22 cellular contexts compared by ENCODE assay signal in the genomic region with DNA sequence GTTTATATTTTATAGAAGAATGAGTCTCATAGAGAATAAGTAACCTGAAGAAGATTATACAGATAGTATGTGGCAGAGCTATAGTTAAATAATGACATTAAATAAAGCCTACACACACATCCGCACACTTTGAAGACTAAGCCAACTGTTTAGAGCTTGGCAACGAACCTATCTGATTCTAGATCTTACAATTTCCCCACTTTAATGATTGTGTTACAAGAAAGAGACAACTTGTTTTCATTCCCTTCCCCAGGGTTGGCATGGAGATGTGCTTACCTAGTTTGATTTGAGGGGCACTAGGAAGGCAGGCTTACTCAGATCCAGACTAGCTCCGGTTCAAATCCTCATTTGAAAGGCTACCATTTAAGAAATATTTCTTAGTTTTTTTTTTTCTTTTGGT.
DNase-seq lines count a peak whose midpoint lies in the region; ATAC-seq and TF ChIP-seq lines count a peak whose summit lies in the region.
"Had no signal": no experiment of that assay in that cellular context is flagged by ENCODE, and none has a peak within 500 bp of the region (broad histone marks: within the 10 kb centered on the region; RNA-seq: fewer than 3 reads in every experiment).

No MANE protein-coding gene starts in this region.

- peaks cover 0 to 3% (median 0%) of the 10 kb centered on the region in 4 donors for H3K4me1 Mint-ChIP-seq in naive thymus-derived CD8-positive, alpha-beta T cell

- peaks cover 0 to 5% (median 0%) of the 10 kb centered on the region in 9 donors for H3K9me3 Mint-ChIP-seq in naive thymus-derived CD8-positive, alpha-beta T cell

- H3K9me3 ChIP-seq in left ventricle myocardium inferior (replicated peaks), result no peaks in the 10 kb centered on the region
- H3K9me3 ChIP-seq: Peyer's patch had no signal

- intact Hi-C loops in left ventricle myocardium inferior (cut with micrococcal nuclease) (no loop called here), cardiac septum (cut with DNase I) (loop anchor here (10.0 kb wide), 1 partner anchor 274 kb away; no protein-coding TSS in a partner anchor)

- no peak overlapping the region for H3K27ac Mint-ChIP-seq in naive thymus-derived CD8-positive, alpha-beta T cell

- H3K27me3 Mint-ChIP-seq in naive thymus-derived CD8-positive, alpha-beta T cell, result no peaks in the 10 kb centered on the region

- H3K27ac ChIP-seq in left ventricle myocardium inferior (replicated peaks) (peak overlapping the region; percentile 71), VCaP (peak overlapping the region; percentile 8; the same call in 1 of the 2 replicates)
- H3K27ac ChIP-seq: GM23248, Peyer's patch had no signal

- no peak for DNase-seq in left ventricle myocardium inferior
- DNase-seq in cardiac septum (ENCODE audit: low spot score), result no peak
- peak; percentile 32 to 80 for DNase-seq in lung microvascular endothelial cell (ENCODE audit: low read depth in 2 of 2)
- no peak for DNase-seq in kidney glomerular epithelial cell (lab: John Stamatoyannopoulos, UW)
- no peak for DNase-seq in mesenteric fat pad (ENCODE audit: low spot score)
- DNase-seq in middle frontal gyrus (ENCODE audit: extremely low spot score, low spot score), result no peak
- DNase-seq in naive thymus-derived CD8-positive, alpha-beta T cell, result no peak
- DNase-seq: 8988T, ACHN, Calu3, GM23248, H7, Karpas-422, NCI-H1105 treated with DMSO at 0.1 percent for 48 hours, NCI-H146, NCI-H1930, NCI-H2107, NCI-H526 treated with DMSO at 0.1 percent for 48 hours, Peyer's patch, SHP77 treated with DMSO at 0.1 percent for 48 hours had no signal

- peaks cover 23% of the 10 kb centered on the region for H3K4me1 ChIP-seq in left ventricle myocardium inferior
- H3K4me1 ChIP-seq: Peyer's patch had no signal

- ATAC-seq in naive thymus-derived CD8-positive, alpha-beta T cell, result no peak
- ATAC-seq: HepG2 had no signal

- H3K27me3 ChIP-seq in left ventricle myocardium inferior (ENCODE audit: low read depth), result no peaks in the 10 kb centered on the region
- H3K27me3 ChIP-seq: Peyer's patch had no signal

- TF ChIP-seq CTCF in left ventricle myocardium inferior (IDR thresholded peaks at IDR 0.05; ENCODE audit: borderline replicate concordance) (no peak), VCaP (conservative IDR thresholded peaks at IDR 0.05) (no peak)

- H3K36me3 Mint-ChIP-seq in naive thymus-derived CD8-positive, alpha-beta T cell, result peaks cover 0 to 3% (median under 1%) of the 10 kb centered on the region in 3 donors

- no peak overlapping the region for H3K4me3 ChIP-seq in left ventricle myocardium inferior
- H3K4me3 ChIP-seq: GM23248, Peyer's patch had no signal

- no peak overlapping the region for H3K4me3 Mint-ChIP-seq in naive thymus-derived CD8-positive, alpha-beta T cell

- POLR2A ChIA-PET in naive thymus-derived CD8-positive, alpha-beta T cell (lab: Charles Lee), result no interaction called here

- H3K36me3 ChIP-seq in left ventricle myocardium inferior, result no peaks in the 10 kb centered on the region
- H3K36me3 ChIP-seq: Peyer's patch had no signal

Comparison
In these comparisons a context has a peak if more than half of its experiments do, and no peak if none do; other contexts are left out.
1. DNase-seq: peak in lung microvascular endothelial cell (2 of 2); none in left ventricle myocardium inferior (single experiment), cardiac septum (single experiment), kidney glomerular epithelial cell (single experiment), mesenteric fat pad (single experiment), middle frontal gyrus (single experiment) and naive thymus-derived CD8-positive, alpha-beta T cell (0 of 10).